23 cellular contexts compared by ENCODE assay signal in the genomic region with DNA sequence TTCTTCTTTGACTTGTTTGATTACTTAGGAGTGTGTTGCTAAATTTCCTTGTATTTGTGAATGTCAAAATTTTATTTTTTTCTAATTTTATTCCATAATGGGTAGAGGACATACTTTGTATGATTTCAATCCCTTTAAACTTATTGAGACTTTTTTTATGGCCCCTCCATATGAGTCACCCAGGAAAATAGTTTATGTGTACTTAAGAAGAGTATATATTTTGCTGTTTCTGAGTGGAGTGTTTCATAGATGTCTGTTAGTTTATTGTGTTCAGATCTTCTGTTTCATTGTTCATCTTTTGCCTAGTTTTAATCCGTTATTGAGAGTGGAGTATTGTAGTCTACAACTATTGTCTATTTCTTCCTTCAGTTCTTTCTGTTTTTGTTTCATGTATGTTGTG.
"Had no signal": no experiment of that assay in that cellular context is flagged by ENCODE, and none has a peak within 500 bp of the region (broad histone marks: within the 10 kb centered on the region; RNA-seq: fewer than 3 reads in every experiment).

No MANE protein-coding gene starts in this region.

- H3K36me3 ChIP-seq: MG63 had no signal

- DNase-seq: activated CD4-positive, alpha-beta T cell treated with anti-CD3 and anti-CD28 coated beads, Interleukin-2, amount 10 ng/mL, durations not matched to agents 24 days and 14 days; activated CD4-positive, alpha-beta T cell treated with anti-CD3 and anti-CD28 coated beads, Interleukin-2, amount 50 U/mL, for 48 hours; activated CD4-positive, CD25-positive, alpha-beta regulatory T cell treated with anti-CD3 and anti-CD28 coated beads, Interleukin-2, amount 50 U/mL, for 72 hours; activated CD8-positive, alpha-beta memory T cell treated with anti-CD3 and anti-CD28 coated beads, Interleukin-2, amount 10 ng/mL, durations not matched to agents 7 days and 5 days; activated effector memory CD4-positive, alpha-beta T cell treated with Interleukin-2 at 50 U/mL for 16 hours; activated naive CD4-positive, alpha-beta T cell treated with Interleukin-2 at 50 U/mL for 16 hours; activated naive CD8-positive, alpha-beta T cell treated with anti-CD3 and anti-CD28 coated beads, Interleukin-2, amount 50 U/mL, for 24 hours; activated T-cell treated with anti-CD3 and anti-CD28 coated beads, Interleukin-2, amount 50 U/mL, for 24 hours; amygdala; cerebellar nuclear complex; MG63; NCI-H1105 treated with DMSO at 0.1 percent for 48 hours; NCI-H146; NCI-H187 treated with DMSO at 0.1 percent for 48 hours; NCI-H2081 treated with DMSO at 0.1 percent for 48 hours; NCI-H446; NCI-H524; SIG-M5; T-helper 17 cell; T-helper 9 cell had no signal

- H3K27me3 ChIP-seq: MG63 had no signal

- ATAC-seq: activated CD8-positive, alpha-beta memory T cell treated with anti-CD3 and anti-CD28 coated beads, Interleukin-2, amount 10 ng/mL, durations not matched to agents 7 days and 5 days; activated naive CD4-positive, alpha-beta T cell treated with anti-CD3 and anti-CD28 coated beads, Interleukin-2, amount 50 U/mL, for 72 hours; activated naive CD8-positive, alpha-beta T cell treated with anti-CD3 and anti-CD28 coated beads, Interleukin-2, amount 50 U/mL, for 24 hours; T-helper 17 cell; WTC11 had no signal

- H3K9me3 ChIP-seq: MG63 had no signal

- H3K27ac ChIP-seq: KMS-11 had no signal

- H3K4me3 ChIP-seq: MG63 had no signal
